Comparison of ENCODE assay signal across 24 cellular contexts in the genomic region with DNA sequence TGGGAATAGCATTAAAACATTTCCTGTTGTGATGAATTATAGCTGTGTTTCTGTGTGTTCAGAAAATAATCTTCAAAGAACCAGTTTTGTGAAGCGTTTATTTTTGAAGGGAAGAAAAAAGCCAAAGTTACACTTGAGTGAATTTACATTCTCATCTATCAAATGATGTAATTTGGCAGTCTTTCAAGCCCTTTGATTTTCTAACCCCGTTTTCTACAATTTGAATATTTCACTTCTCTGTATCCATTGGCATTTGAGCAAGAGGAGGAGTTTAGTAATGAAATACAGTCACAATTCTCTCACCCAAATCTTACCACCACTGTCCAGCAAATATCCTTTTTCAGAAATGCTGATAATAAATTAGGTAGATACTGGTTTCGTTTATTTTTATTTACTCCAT.
DNase-seq lines count a peak whose midpoint lies in the region; ATAC-seq lines count a peak whose summit lies in the region.
"Had no signal": no experiment of that assay in that cellular context is flagged by ENCODE, and none has a peak within 500 bp of the region (broad histone marks: within the 10 kb centered on the region; RNA-seq: fewer than 3 reads in every experiment).

No MANE protein-coding gene starts in this region.

- peak; percentile 40 for ATAC-seq in GM18861 (IDR thresholded peaks at IDR 0.05; ENCODE audit: unreplicated experiment)
- peak; percentile 39 for ATAC-seq in HG03175 (IDR thresholded peaks at IDR 0.05; ENCODE audit: unreplicated experiment)
- ATAC-seq in HG02884 (IDR thresholded peaks at IDR 0.05; ENCODE audit: unreplicated experiment): no peak
- ATAC-seq: activated CD4-positive, CD25-positive, alpha-beta regulatory T cell treated with anti-CD3 and anti-CD28 coated beads, Interleukin-2, amount 50 U/mL, for 24 hours; left ventricle myocardium superior; pancreas; sciatic nerve had no signal

- DNase-seq in Caki2 (ENCODE audit: low read depth): peak; percentile 15
- DNase-seq in fibroblast of peridontal ligament (ENCODE audit: extremely low read depth): peak; percentile 17
- no peak for DNase-seq in activated CD8-positive, alpha-beta memory T cell treated with anti-CD3 and anti-CD28 coated beads, Interleukin-2, amount 50 U/mL, for 4 hours
- DNase-seq in putamen (ENCODE audit: low spot score): no peak
- no peak for DNase-seq in HuH-7 (ENCODE audit: low spot score)
- DNase-seq: activated CD4-positive, alpha-beta memory T cell treated with anti-CD3 and anti-CD28 coated beads, Interleukin-2, amount 10 ng/mL, durations not matched to agents 7 days and 5 days; activated naive CD4-positive, alpha-beta T cell treated with anti-CD3 and anti-CD28 coated beads for 36 hours; activated T-cell treated with anti-CD3 and anti-CD28 coated beads, Interleukin-2, amount 50 U/mL, for 1 hour; amygdala; cortex of kidney; H9; left ventricle myocardium superior; midbrain; NCI-H187; NCI-H69; nephron progenitor cell; pancreas; stimulated activated CD8-positive, alpha-beta memory T cell treated with anti-CD3 and anti-CD28 coated beads, Interleukin-4, amount 100 ng/mL, for 48 hours; upper lobe of left lung had no signal

- in situ Hi-C loops in Caki2 (cut with HindIII; ENCODE audit: low pct_unique_long_range_greater_than_20kb, low sequenced_read_pairs): no loop called here

Comparison
In these comparisons a context has a peak if more than half of its experiments do, and no peak if none do; other contexts are left out.
1. DNase-seq: peak in Caki2 (single experiment) and fibroblast of peridontal ligament (single experiment); none in activated CD8-positive, alpha-beta memory T cell treated with anti-CD3 and anti-CD28 coated beads, Interleukin-2, amount 50 U/mL, for 4 hours (single experiment), putamen (single experiment) and HuH-7 (single experiment).